ENCODE assay signal across 17 cellular contexts in genomic region chr2:21099281-21099907, GRCh38. TPM values are rescaled to one million over a fixed set of nuclear protein-coding genes. Genes with fewer than 3 reads are reported as not detected.
DNase-seq lines count a peak whose midpoint lies in the region; ATAC-seq and TF ChIP-seq lines count a peak whose summit lies in the region.
"Had no signal": no experiment of that assay in that cellular context is flagged by ENCODE, and none has a peak within 500 bp of the region (broad histone marks: within the 10 kb centered on the region; RNA-seq: fewer than 3 reads in every experiment).

No MANE protein-coding gene starts in this region.

- DNase-seq in left ventricle myocardium superior (no peak), left cardiac atrium (no peak), right cardiac atrium (no peak), right lobe of liver (no peak), NCI-H1092 treated with DMSO at 0.1 percent for 48 hours (lab: John Stamatoyannopoulos, UW) (no peak)
- DNase-seq: CD8-positive, alpha-beta T cell; COR-L47; DMS153; DMS79 treated with DMSO at 0.1 percent for 48 hours; EL had no signal

- 44% methylated on average over 5 of the region's 5 CpGs for WGBS in right cardiac atrium
- 16% methylated on average over 5 of the region's 5 CpGs for WGBS in right lobe of liver (ENCODE audit: insufficient coverage, low coverage, low lambda C conversion rate, missing lambda C conversion rate)

- H3K9me3 ChIP-seq in right cardiac atrium (ENCODE audit: control insufficient read depth, low read length) (no peaks in the 10 kb centered on the region), right lobe of liver (no peaks in the 10 kb centered on the region)

- no peak overlapping the region for H3K4me3 ChIP-seq in right cardiac atrium (ENCODE audit: low read length)
- no peak overlapping the region for H3K4me3 ChIP-seq in right lobe of liver

- H3K4me1 ChIP-seq in right cardiac atrium (ENCODE audit: control insufficient read depth, insufficient read depth, low read length): no peaks in the 10 kb centered on the region
- H3K4me1 ChIP-seq in right lobe of liver: peaks cover under 1 to 46% (median 15%) of the 10 kb centered on the region in 4 donors

- H3K27ac ChIP-seq in right cardiac atrium (ENCODE audit: low read length): peak overlapping the region; percentile 7
- peak overlapping the region; percentile 49 to 95 (median 87) for H3K27ac ChIP-seq in right lobe of liver
- H3K27ac ChIP-seq: HL-60 had no signal

- H3K36me3 ChIP-seq in right lobe of liver: no peaks in the 10 kb centered on the region

- TF ChIP-seq POLR2A in right lobe of liver (IDR thresholded peaks at IDR 0.05): peak; percentile 29

- H3K27me3 ChIP-seq in right cardiac atrium (ENCODE audit: control insufficient read depth, insufficient read depth): no peaks in the 10 kb centered on the region
- no peaks in the 10 kb centered on the region for H3K27me3 ChIP-seq in right lobe of liver

- TF ChIP-seq CTCF in right lobe of liver (IDR thresholded peaks at IDR 0.05): no peak

- intact Hi-C loops in left ventricle myocardium superior (cut with micrococcal nuclease) (no loop called here), left cardiac atrium (cut with DNase I) (no loop called here), right cardiac atrium (cut with DNase I) (no loop called here), right lobe of liver (cut with DNase I) (loop anchor here (10.0 kb wide), 1 partner anchor 55 kb away; the partner anchor contains the start of gene APOB (in 2 of the 2))

- ATAC-seq in left ventricle myocardium superior: peak; percentile 63
- no peak for ATAC-seq in left cardiac atrium
- ATAC-seq in right cardiac atrium: peak; percentile 40 to 64
- peak in 3 of 4 donors; percentile 6 to 26 (median 9) for ATAC-seq in right lobe of liver
- ATAC-seq in GM21381 (IDR thresholded peaks at IDR 0.05; ENCODE audit: unreplicated experiment): no peak
- ATAC-seq in HG02840 (IDR thresholded peaks at IDR 0.05; ENCODE audit: low FRiP score, unreplicated experiment): no peak
- ATAC-seq: CD8-positive, alpha-beta T cell; HCT116 had no signal

RNA-seq across cellular contexts. Expression of gene TDRD15, which starts 24.4 kb away (rescaled TPM):
- total RNA-seq in left ventricle myocardium superior (not detected), left cardiac atrium (not detected), right cardiac atrium (not detected), right lobe of liver (1 to 10 TPM in 3 of 6 experiments, under 1 TPM in 3; 0.32 to 2.4 (median 1.2) TPM)
- polyA plus RNA-seq in right cardiac atrium: not detected
- total RNA-seq: CD8-positive, alpha-beta T cell had no signal
- polyA plus RNA-seq: BJ, CD14-positive monocyte had no signal

RNA-seq across cellular contexts. Expression of gene APOB, which starts 55.5 kb away (rescaled TPM):
- total RNA-seq in left ventricle myocardium superior: 9.7 TPM
- 10 to 100 TPM; 25.1 to 48.1 TPM for total RNA-seq in left cardiac atrium
- total RNA-seq in right cardiac atrium: 10 to 100 TPM in 3 of 4 donors, 1 to 10 TPM in 1; 9.8 to 93.2 (median 26.3) TPM
- 3.6 TPM for polyA plus RNA-seq in right cardiac atrium
- 1,000 to 10,000 TPM; 2,615 to 3,271 (median 2,774) TPM for total RNA-seq in right lobe of liver
- total RNA-seq: CD8-positive, alpha-beta T cell; H4 had no signal

Comparison
In these comparisons a context has a peak if more than half of its experiments do, and no peak if none do; other contexts are left out.
1. ATAC-seq: peak in left ventricle myocardium superior (single experiment), right cardiac atrium (2 of 2) and right lobe of liver (3 of 4); none in left cardiac atrium (0 of 2), GM21381 (single experiment) and HG02840 (single experiment).
2. RNA of gene APOB, which starts 55.5 kb away (total RNA-seq): 2,615 to 3,271 TPM in right lobe of liver; 25.1 to 48.1 TPM in left cardiac atrium, 9.8 to 93.2 TPM in right cardiac atrium and 9.7 TPM in left ventricle myocardium superior (single experiment); every median in the first group is over 10 times any median in the second.
3. intact Hi-C loops: an anchor here in right lobe of liver (10.0 kb wide); none called in left ventricle myocardium superior, left cardiac atrium and right cardiac atrium.